In genomic region chr9:128169492-128169891, GRCh38 we compare ENCODE assay signal across 20 cellular contexts. TPM values are rescaled to one million over a fixed set of nuclear protein-coding genes. Genes with fewer than 3 reads are reported as not detected.
"Had no signal": no experiment of that assay in that cellular context is flagged by ENCODE, and none has a peak within 500 bp of the region (broad histone marks: within the 10 kb centered on the region; RNA-seq: fewer than 3 reads in every experiment).

No MANE protein-coding gene starts in this region.

- ATAC-seq: esophagus mucosa; left colon; naive thymus-derived CD8-positive, alpha-beta T cell; psoas muscle; upper lobe of right lung had no signal

- H3K4me1 ChIP-seq: psoas muscle, testis, upper lobe of right lung had no signal

- H3K27ac ChIP-seq: psoas muscle, testis, upper lobe of right lung, VCaP had no signal

- H3K9me3 Mint-ChIP-seq: activated naive CD4-positive, alpha-beta T cell treated with anti-CD3 and anti-CD28 coated beads, Interleukin-2, amount 10 ng/mL, durations not matched to agents 7 days and 5 days; brain; central memory CD8-positive, alpha-beta T cell; naive thymus-derived CD8-positive, alpha-beta T cell; stimulated activated naive CD8-positive, alpha-beta T cell treated with anti-CD3 and anti-CD28 coated beads, Interleukin-15, Interleukin-2, amounts not matched to agents 100 ng/mL and 50 ng/mL, for 24 hours had no signal

- H3K4me1 Mint-ChIP-seq: activated naive CD4-positive, alpha-beta T cell treated with anti-CD3 and anti-CD28 coated beads, Interleukin-2, amount 10 ng/mL, durations not matched to agents 7 days and 5 days; brain had no signal

- H3K27me3 ChIP-seq: testis, upper lobe of right lung had no signal

- H3K4me3 ChIP-seq: psoas muscle, testis, upper lobe of right lung had no signal

- H3K27me3 Mint-ChIP-seq: activated naive CD4-positive, alpha-beta T cell treated with anti-CD3 and anti-CD28 coated beads, Interleukin-2, amount 10 ng/mL, durations not matched to agents 7 days and 5 days; brain; central memory CD8-positive, alpha-beta T cell; naive thymus-derived CD8-positive, alpha-beta T cell; stimulated activated naive CD8-positive, alpha-beta T cell treated with anti-CD3 and anti-CD28 coated beads, Interleukin-15, Interleukin-2, amounts not matched to agents 100 ng/mL and 50 ng/mL, for 24 hours had no signal

- H3K4me3 Mint-ChIP-seq: activated naive CD4-positive, alpha-beta T cell treated with anti-CD3 and anti-CD28 coated beads, Interleukin-2, amount 10 ng/mL, durations not matched to agents 7 days and 5 days; brain; central memory CD8-positive, alpha-beta T cell; naive thymus-derived CD8-positive, alpha-beta T cell; stimulated activated naive CD8-positive, alpha-beta T cell treated with anti-CD3 and anti-CD28 coated beads, Interleukin-15, Interleukin-2, amounts not matched to agents 100 ng/mL and 50 ng/mL, for 24 hours had no signal

- DNase-seq: activated CD4-positive, alpha-beta T cell treated with anti-CD3 and anti-CD28 coated beads for 4 hours; activated CD8-positive, alpha-beta memory T cell treated with anti-CD3 and anti-CD28 coated beads for 24 hours; activated naive CD4-positive, alpha-beta T cell treated with anti-CD3 and anti-CD28 coated beads, Interleukin-2, amount 10 ng/mL, durations not matched to agents 7 days and 5 days; amniotic stem cell; dermis blood vessel endothelial cell; hypothalamus; left colon; mammary epithelial cell; naive thymus-derived CD8-positive, alpha-beta T cell; occipital lobe; psoas muscle; stimulated activated CD4-positive, alpha-beta T cell treated with anti-CD3 and anti-CD28 coated beads, Interleukin-4, amount 100 ng/mL, for 1 hour; testis; upper lobe of right lung had no signal

- H3K27ac Mint-ChIP-seq: activated naive CD4-positive, alpha-beta T cell treated with anti-CD3 and anti-CD28 coated beads, Interleukin-2, amount 10 ng/mL, durations not matched to agents 7 days and 5 days; stimulated activated naive CD8-positive, alpha-beta T cell treated with anti-CD3 and anti-CD28 coated beads, Interleukin-15, Interleukin-2, amounts not matched to agents 100 ng/mL and 50 ng/mL, for 24 hours had no signal

- H3K9me3 ChIP-seq: psoas muscle, testis, upper lobe of right lung had no signal

RNA-seq across cellular contexts. Expression of gene LCN2, which starts 20.2 kb away (rescaled TPM):
- total RNA-seq: dermis blood vessel endothelial cell; glomerular endothelial cell; naive thymus-derived CD8-positive, alpha-beta T cell; occipital lobe; testis had no signal
